1 cellular context compared by ENCODE assay signal in genomic region chr16:48524348-48525200, GRCh38.
A peak's percentile ranks its signal among the peaks of the same experiment; 100 is the strongest.
TF ChIP-seq lines count a peak whose summit lies in the region.

No MANE protein-coding gene starts in this region.

TF ChIP-seq in HepG2, 621 proteins besides CTCF, POLR2A, EP300 and RAD21 (continued from another document and continues in another):
- no peak for TF ChIP-seq ZFP82 (CRISPR knock-in tag; IDR thresholded peaks at IDR 0.05; ENCODE audit: borderline replicate concordance)
- TF ChIP-seq ZNF34 (CRISPR knock-in tag; IDR thresholded peaks at IDR 0.05; ENCODE audit: borderline replicate concordance): no peak
- TF ChIP-seq AFF4 (CRISPR knock-in tag; IDR thresholded peaks at IDR 0.05): no peak
- no peak for TF ChIP-seq MAZ (IDR thresholded peaks at IDR 0.05; ENCODE audit: borderline replicate concordance, low read depth, low read length)
- TF ChIP-seq MAZ (CRISPR knock-in tag; IDR thresholded peaks at IDR 0.05; ENCODE audit: low read depth): peak; percentile 45; the same call in 1 of the 2 replicates
- 0 out of 2 replicates have a peak, but pooled peaks have one; percentile 35 for TF ChIP-seq TRAFD1 (CRISPR knock-in tag; IDR thresholded peaks at IDR 0.05; ENCODE audit: borderline replicate concordance)
- TF ChIP-seq RNF219 (CRISPR knock-in tag; IDR thresholded peaks at IDR 0.05): 0 out of 2 replicates have a peak, but pooled peaks have one; percentile 72
- TF ChIP-seq NCOR1 (IDR thresholded peaks at IDR 0.05; ENCODE audit: borderline replicate concordance, low read length): no peak
- TF ChIP-seq ZBTB7B (CRISPR knock-in tag; IDR thresholded peaks at IDR 0.05): 0 out of 2 replicates have a peak, but pooled peaks have one; percentile 29
- TF ChIP-seq ISX (CRISPR knock-in tag; conservative IDR thresholded peaks at IDR 0.05): no peak
- TF ChIP-seq TEAD3 (CRISPR knock-in tag; optimal IDR thresholded peaks at IDR 0.05; ENCODE audit: borderline replicate concordance): peak; percentile 55
- TF ChIP-seq ZNF607 (CRISPR knock-in tag; IDR thresholded peaks at IDR 0.05; ENCODE audit: borderline replicate concordance): peak; percentile 92
- peak in 1 of 2 experiments; percentile 59; a peak in 1 of 4 replicates for TF ChIP-seq KLF16 (CRISPR knock-in tag; IDR thresholded peaks at IDR 0.05)
- TF ChIP-seq TARDBP (CRISPR knock-in tag; IDR thresholded peaks at IDR 0.05): no peak
- TF ChIP-seq E2F2 (CRISPR knock-in tag; IDR thresholded peaks at IDR 0.05; ENCODE audit: borderline replicate concordance): no peak
- no peak for TF ChIP-seq KLF15 (CRISPR knock-in tag; IDR thresholded peaks at IDR 0.05; ENCODE audit: borderline replicate concordance)
- no peak for TF ChIP-seq MTA1 (CRISPR knock-in tag; IDR thresholded peaks at IDR 0.05; ENCODE audit: borderline replicate concordance)
- TF ChIP-seq ZNF10 (CRISPR knock-in tag; IDR thresholded peaks at IDR 0.05; ENCODE audit: borderline replicate concordance, low read depth): no peak
- peak; percentile 48; the same call in 1 of the 2 replicates for TF ChIP-seq ZBTB20 (CRISPR knock-in tag; IDR thresholded peaks at IDR 0.05; ENCODE audit: borderline replicate concordance, low read depth)
- TF ChIP-seq FOXO1 (CRISPR knock-in tag; IDR thresholded peaks at IDR 0.05): peak; percentile 63; the same call in 1 of the 2 replicates
- TF ChIP-seq MIXL1 (CRISPR knock-in tag; IDR thresholded peaks at IDR 0.05): 0 out of 2 replicates have a peak, but pooled peaks have one; percentile 37
- no peak for TF ChIP-seq FIP1L1 (IDR thresholded peaks at IDR 0.05; ENCODE audit: borderline replicate concordance, insufficient read depth, low read depth, low read length)
- no peak for TF ChIP-seq ZNF557 (CRISPR knock-in tag; IDR thresholded peaks at IDR 0.05)
- TF ChIP-seq ATF2 (CRISPR knock-in tag; IDR thresholded peaks at IDR 0.05): peak; percentile 35; the same call in 1 of the 2 replicates
- no peak for TF ChIP-seq ZFP62 (CRISPR knock-in tag; IDR thresholded peaks at IDR 0.05)
- no peak for TF ChIP-seq DNMT1 (CRISPR knock-in tag; IDR thresholded peaks at IDR 0.05)
- TF ChIP-seq DBP (CRISPR knock-in tag; IDR thresholded peaks at IDR 0.05; ENCODE audit: not compliant biosample characterization): peak; percentile 80
- no peak for TF ChIP-seq ZIK1 (CRISPR knock-in tag; IDR thresholded peaks at IDR 0.05; ENCODE audit: borderline replicate concordance, low read depth)
- peak; percentile 81 for TF ChIP-seq ZBTB43 (CRISPR knock-in tag; conservative IDR thresholded peaks at IDR 0.05)
- TF ChIP-seq HOXA7 (CRISPR knock-in tag; IDR thresholded peaks at IDR 0.05): no peak
- no peak for TF ChIP-seq EZH2 (conservative IDR thresholded peaks at IDR 0.05; ENCODE audit: low read depth, low read length)
- TF ChIP-seq ZSCAN29 (CRISPR knock-in tag; conservative IDR thresholded peaks at IDR 0.05): no peak
- no peak for TF ChIP-seq MXD3 (CRISPR knock-in tag; IDR thresholded peaks at IDR 0.05)
- no peak for TF ChIP-seq RFX1 (IDR thresholded peaks at IDR 0.05)
- TF ChIP-seq ZNF142 (CRISPR knock-in tag; IDR thresholded peaks at IDR 0.05): no peak
- TF ChIP-seq NR2F6 (IDR thresholded peaks at IDR 0.05): no peak
- TF ChIP-seq NR2F6 (CRISPR knock-in tag; IDR thresholded peaks at IDR 0.05): peak; percentile 41; the same call in 1 of the 2 replicates
- peak; percentile 70; the same call in 1 of the 2 replicates for TF ChIP-seq ARNTL (CRISPR knock-in tag; IDR thresholded peaks at IDR 0.05)
- 0 out of 2 replicates have a peak, but pooled peaks have one; percentile 50 for TF ChIP-seq NKX3-1 (CRISPR knock-in tag; IDR thresholded peaks at IDR 0.05)
- no peak for TF ChIP-seq ASH2L (IDR thresholded peaks at IDR 0.05; ENCODE audit: insufficient read length, low read depth, low read length)
- TF ChIP-seq ZNF879 (CRISPR knock-in tag; IDR thresholded peaks at IDR 0.05): peak; percentile 45; the same call in 1 of the 2 replicates
